ENCODE assay signal across 8 cellular contexts in genomic region chr17:38741853-38742421, GRCh38. TPM values are rescaled to one million over a fixed set of nuclear protein-coding genes. Genes with fewer than 3 reads are reported as not detected.
DNase-seq lines count a peak whose midpoint lies in the region; ATAC-seq, FAIRE-seq and TF ChIP-seq lines count a peak whose summit lies in the region.

No MANE protein-coding gene starts in this region.

- H3K4me3 ChIP-seq in HEK293 (ENCODE audit: low read depth, low read length) (no peak overlapping the region), astrocyte of the cerebellum (ENCODE audit: low read depth, low read length) (no peak overlapping the region), small intestine (ENCODE audit: low read depth in 1 of 2, low read length in 2 of 2) (no peak overlapping the region)

- DNase-seq in astrocyte of the cerebellum (ENCODE audit: low read depth): peak; percentile 55
- peak; percentile 76 for DNase-seq in small intestine
- DNase-seq in activated CD4-positive, CD25-positive, alpha-beta regulatory T cell (lab: John Stamatoyannopoulos, UW): no peak
- DNase-seq in activated T-cell treated with anti-CD3 and anti-CD28 coated beads for 4 hours: no peak
- DNase-seq in GM12891 (ENCODE audit: insufficient read length, low spot score): no peak

- H3K27ac ChIP-seq in HEK293 (ENCODE audit: extremely low read depth, low read depth, low read length): peak overlapping the region; percentile 19; the same call in 1 of the 2 replicates
- peak overlapping the region; percentile 46 for H3K27ac ChIP-seq in layer of hippocampus (ENCODE audit: low read depth, low read length)
- peak overlapping the region in 1 of 2 donors; percentile 72 for H3K27ac ChIP-seq in small intestine (ENCODE audit: low read depth in 1 of 2, low read length in 1 of 2)

- no peak for TF ChIP-seq POLR2A in GM12891 (IDR thresholded peaks at IDR 0.05; ENCODE audit: low read depth, low read length)

- TF ChIP-seq CTCF in HEK293 (tag by site-specific recombination; IDR thresholded peaks at IDR 0.05): no peak
- TF ChIP-seq CTCF in astrocyte of the cerebellum (IDR thresholded peaks at IDR 0.05; ENCODE audit: low read depth, low read length, missing control alignments): no peak

- FAIRE-seq in small intestine (lab: Jason Lieb, UNC) (no peak), GM12891 (lab: Jason Lieb, UNC) (no peak)

- H3K27me3 ChIP-seq in layer of hippocampus (ENCODE audit: control insufficient read depth, insufficient read depth, low read length) (no peaks in the 10 kb centered on the region), small intestine (ENCODE audit: control insufficient read depth in 2 of 2, insufficient read depth in 2 of 2, low read length in 2 of 2) (no peaks in the 10 kb centered on the region)

- CTCF ChIA-PET in HEK293 (lab: Yijun Ruan, JAX): no interaction called here

- WGBS in small intestine, 3 donors: 16 to 39% (median 35%) methylated on average over 8 of the region's 8 CpGs

- no peak for ATAC-seq in HG02642 (IDR thresholded peaks at IDR 0.05; ENCODE audit: poor library complexity, unreplicated experiment)

- peaks cover 36% of the 10 kb centered on the region for H3K4me1 ChIP-seq in HEK293 (ENCODE audit: control insufficient read depth, insufficient read depth, low read length)
- peaks cover 0 to 4% of the 10 kb centered on the region in 2 donors for H3K4me1 ChIP-seq in small intestine (ENCODE audit: control insufficient read depth in 2 of 2, insufficient read depth in 1 of 2, low read depth in 1 of 2, low read length in 1 of 2)

- in situ Hi-C loops in astrocyte of the cerebellum (cut with HindIII; ENCODE audit: low sequenced_read_pairs): no loop called here

- no peaks in the 10 kb centered on the region for H3K9me3 ChIP-seq in HEK293 (ENCODE audit: control insufficient read depth, insufficient read depth, low read depth, low read length)
- H3K9me3 ChIP-seq in small intestine (ENCODE audit: control insufficient read depth, low read depth): no peaks in the 10 kb centered on the region

- POLR2A ChIA-PET in HEK293 (lab: Yijun Ruan, JAX): interaction anchor here (1.0 to 1.2 kb wide), 2 partner anchors 11 to 56 kb away, joined by 4 read pairs; no protein-coding TSS in a partner anchor

- H3K36me3 ChIP-seq in HEK293 (ENCODE audit: control insufficient read depth in 2 of 2, insufficient read depth in 1 of 2, low read length in 2 of 2) (peaks cover 9 to 34% of the 10 kb centered on the region in 2 experiments; a peak in 2 of 3 replicates), small intestine (ENCODE audit: control insufficient read depth in 2 of 2, insufficient read depth in 2 of 2, low read length in 2 of 2) (no peaks in the 10 kb centered on the region)

TF ChIP-seq in HEK293, 187 proteins besides CTCF, POLR2A, EP300 and RAD21:
- TF ChIP-seq ZNF654 (tag by site-specific recombination; IDR thresholded peaks at IDR 0.05; ENCODE audit: low read depth) (no peak), KLF1 (tag by site-specific recombination; IDR thresholded peaks at IDR 0.05) (peak; percentile 29; the same call in 1 of the 2 replicates), SCRT2 (tag by site-specific recombination; IDR thresholded peaks at IDR 0.05) (peak; percentile 49; the same call in 1 of the 2 replicates)

TF ChIP-seq in GM12891, 5 proteins besides CTCF, POLR2A, EP300 and RAD21:
- TF ChIP-seq POU2F2 (IDR thresholded peaks at IDR 0.05; ENCODE audit: low read depth, low read length): no peak
- TF ChIP-seq POLR2AphosphoS5 (IDR thresholded peaks at IDR 0.05; ENCODE audit: low read depth, low read length): no peak
- no peak for TF ChIP-seq SPI1 (IDR thresholded peaks at IDR 0.05; ENCODE audit: low read depth, low read length)
- TF ChIP-seq PAX5 (IDR thresholded peaks at IDR 0.05; ENCODE audit: insufficient read depth, low read length, severe bottlenecking): no peak
- TF ChIP-seq TAF1 (IDR thresholded peaks at IDR 0.05; ENCODE audit: low read depth, low read length): no peak
TF ChIP-seq in GM12891: peak in this region for 0.

RNA-seq across cellular contexts. Expression of gene PCGF2, which starts 6.2 kb away (rescaled TPM):
- polyA plus RNA-seq in small intestine: 10 to 100 TPM in 2 of 3 donors, 1 to 10 TPM in 1; 7.6 to 30.2 (median 16.7) TPM
- 21.5 TPM for polyA plus RNA-seq in GM12891 (2012; ENCODE audit: low read depth, missing spikeins)

RNA-seq across cellular contexts. Expression of gene PSMB3, which starts 10.6 kb away (rescaled TPM):
- 100 to 1,000 TPM; 243 to 310 (median 253) TPM for polyA plus RNA-seq in small intestine
- 253 TPM for polyA plus RNA-seq in GM12891 (2012; ENCODE audit: low read depth, missing spikeins)

RNA-seq across cellular contexts. Expression of gene CISD3, which starts 11.8 kb away (rescaled TPM):
- polyA plus RNA-seq in small intestine: 100 to 1,000 TPM; 128 to 186 (median 135) TPM
- polyA plus RNA-seq in GM12891 (2012; ENCODE audit: low read depth, missing spikeins): 4.7 TPM

RNA-seq across cellular contexts. Expression of gene MLLT6, which starts 36.9 kb away (rescaled TPM):
- 10 to 100 TPM; 19.5 to 48.2 (median 30.0) TPM for polyA plus RNA-seq in small intestine
- polyA plus RNA-seq in GM12891 (2012; ENCODE audit: low read depth, missing spikeins): 34.8 TPM

RNA-seq across cellular contexts. Expression of gene PIP4K2B, which starts 57.4 kb away (rescaled TPM):
- polyA plus RNA-seq in small intestine: 10 to 100 TPM in 1 of 3 donors, 1 to 10 TPM in 2; 4.9 to 19.6 (median 4.9) TPM
- 13.0 TPM for polyA plus RNA-seq in GM12891 (2012; ENCODE audit: low read depth, missing spikeins)

Comparison
In these comparisons a context has a peak if more than half of its experiments do, and no peak if none do; other contexts are left out.
1. DNase-seq: peak in astrocyte of the cerebellum (single experiment) and small intestine (single experiment); none in activated CD4-positive, CD25-positive, alpha-beta regulatory T cell (0 of 4), activated T-cell treated with anti-CD3 and anti-CD28 coated beads for 4 hours (single experiment) and GM12891 (single experiment).